8 cellular contexts compared by ENCODE assay signal in the genomic region with DNA sequence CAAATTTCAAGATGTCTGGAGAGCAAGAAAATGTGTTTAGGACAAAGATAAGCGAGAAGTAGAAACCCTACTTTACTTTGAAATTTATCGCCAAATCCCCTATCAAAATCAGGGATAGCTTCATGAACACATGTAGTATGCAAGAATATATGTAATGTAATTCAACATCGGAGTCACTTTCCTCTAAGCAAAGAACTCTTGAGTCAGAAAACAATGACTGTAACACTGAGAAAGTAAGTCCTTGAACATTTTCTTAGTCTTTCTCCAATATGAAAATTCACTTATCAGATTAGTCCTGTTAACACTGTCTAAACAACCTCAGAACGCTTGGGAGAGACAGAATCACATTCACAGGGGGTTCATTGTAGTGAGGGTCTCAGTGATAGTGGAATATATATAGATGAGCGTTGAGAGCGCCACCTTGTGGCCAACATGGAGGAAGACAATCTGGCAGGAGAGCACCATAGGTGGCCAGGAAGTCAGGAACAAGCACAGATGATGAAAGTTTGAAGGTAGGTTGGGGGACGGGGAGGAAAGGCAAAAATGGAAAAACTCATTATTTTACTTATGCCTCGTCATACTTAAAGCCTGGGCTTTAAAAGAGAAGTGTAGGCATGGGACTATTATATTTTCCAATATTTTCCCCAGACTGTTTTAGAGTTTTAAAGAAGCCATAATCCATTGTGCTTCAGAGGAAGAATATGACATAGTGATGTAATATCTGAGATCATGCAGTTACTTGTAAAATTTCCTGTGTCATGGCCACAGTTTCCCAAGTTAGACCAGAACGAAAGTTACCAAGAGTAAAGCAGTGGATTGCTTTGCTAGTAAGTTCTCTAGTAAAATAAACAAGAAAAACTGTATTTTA.
DNase-seq lines count a peak whose midpoint lies in the region; ATAC-seq, FAIRE-seq and TF ChIP-seq lines count a peak whose summit lies in the region.
"Had no signal": no experiment of that assay in that cellular context is flagged by ENCODE, and none has a peak within 500 bp of the region (broad histone marks: within the 10 kb centered on the region; RNA-seq: fewer than 3 reads in every experiment).

No MANE protein-coding gene starts in this region.

- CTCF ChIA-PET in PC-9 (lab: Charles Lee) = interaction anchor here (0.6 to 1.2 kb wide), 2 partner anchors 175 to 721 kb away, joined by 3 read pairs; no protein-coding TSS in a partner anchor
- CTCF ChIA-PET in GM12878 (lab: Yijun Ruan, JAX) = interaction anchor here (1.2 to 1.3 kb wide), 2 partner anchors 32 to 721 kb away, joined by 4 to 5 read pairs; no protein-coding TSS in a partner anchor

- TF ChIP-seq EP300 in Ishikawa (IDR thresholded peaks at IDR 0.05; ENCODE audit: borderline replicate concordance) (no peak), GM12878 (IDR thresholded peaks at IDR 0.05; ENCODE audit: borderline replicate concordance in 1 of 2, control insufficient read depth in 1 of 2, low read depth in 2 of 2, low read length in 2 of 2) (no peak)

- H3K4me2 ChIP-seq in PC-9 = peak overlapping the region; percentile 29; the same call in 1 of the 2 replicates
- H3K4me2 ChIP-seq in GM12878 (ENCODE audit: control insufficient read depth, insufficient read depth) = no peak overlapping the region

- H3K9me3 ChIP-seq in PC-9 (ENCODE audit: insufficient read depth, low read depth) = no peaks in the 10 kb centered on the region
- H3K9me3 ChIP-seq in GM12878 (replicated peaks; ENCODE audit: control insufficient read depth, insufficient read depth, low read length) = no peaks in the 10 kb centered on the region

- BruUV-seq in PC-9 (replicated peaks; lab: Mats Ljungman, UMichigan) (no TSS peak), GM12878 (replicated peaks; lab: Mats Ljungman, UMichigan) (no TSS peak)

- intact Hi-C loops in PC-9 (cut with micrococcal nuclease; ENCODE audit: unreplicated experiment) = loop anchor here (2.0 to 5.0 kb wide), 3 partner anchors 212 to 746 kb away; no protein-coding TSS in a partner anchor
- intact Hi-C loops in GM12878 (cut with micrococcal nuclease; ENCODE audit: unreplicated experiment) = loop anchor here (5.0 kb wide), 1 partner anchor 722 kb away; no protein-coding TSS in a partner anchor

- DNase-seq in PC-9 = peak in 1 of 2 experiments; percentile 29
- no peak for DNase-seq in GM12878 (ENCODE audit: low read depth, low spot score)
- DNase-seq in iPS-NIHi7 (ENCODE audit: extremely low spot score) = peak; percentile 84
- peak; percentile 14 to 37 for DNase-seq in stimulated activated CD4-positive, alpha-beta T cell treated with anti-CD3 and anti-CD28 coated beads, Interleukin-2, amount 100 ng/mL, for 48 hours

- H3K27me3 ChIP-seq in PC-9 (ENCODE audit: insufficient read depth, low read depth) (no peaks in the 10 kb centered on the region), GM12878 (replicated peaks in 1 of 2; ENCODE audit: control insufficient read depth in 2 of 2, insufficient read depth in 2 of 2, low read length in 1 of 2) (no peaks in the 10 kb centered on the region)

- TF ChIP-seq POLR2A in GM12878 (IDR thresholded peaks at IDR 0.05; ENCODE audit: low read depth, low read length) = no peak

- in situ Hi-C loops in GM12878 (cut with MboI) = loop anchor here (25.0 kb wide), 1 partner anchor 732 kb away; no protein-coding TSS in a partner anchor

- POLR2A ChIA-PET in PC-9 (lab: Charles Lee; ENCODE audit: unreplicated experiment) (no interaction called here), GM12878 (lab: Charles Lee) (no interaction called here)

- TF ChIP-seq RAD21 in Ishikawa (IDR thresholded peaks at IDR 0.05; ENCODE audit: low read depth) (peak; percentile 75), GM12878 (IDR thresholded peaks at IDR 0.05; ENCODE audit: insufficient read depth, low read depth, low read length) (peak; percentile 58)

- no peaks in the 10 kb centered on the region for H3F3A ChIP-seq in PC-9 (ENCODE audit: insufficient read depth, low read depth)

- H3K4me3 ChIP-seq in PC-9 (peak overlapping the region; percentile 11; the same call in 1 of the 2 replicates), GM12878 (no peak overlapping the region)

- H2AFZ ChIP-seq in PC-9 (peak overlapping the region; percentile 72), GM12878 (ENCODE audit: control insufficient read depth, low read depth, low read length) (no peak overlapping the region)

- TF ChIP-seq CTCF in GM12872 (IDR thresholded peaks at IDR 0.05; ENCODE audit: insufficient read depth, low read depth, low read length) = peak; percentile 76
- TF ChIP-seq CTCF in PC-9 (conservative IDR thresholded peaks at IDR 0.05) = peak; percentile 99
- peak; percentile 76 to 81 (median 76) for TF ChIP-seq CTCF in GM12878 (IDR thresholded peaks at IDR 0.05 in 2 of 3, conservative IDR thresholded peaks at IDR 0.05 in 1 of 3; ENCODE audit: control insufficient read depth in 2 of 3, extremely low read depth in 1 of 3, insufficient read depth in 1 of 3, low read depth in 3 of 3, low read length in 3 of 3)

- ATAC-seq in GM21786 (IDR thresholded peaks at IDR 0.05; ENCODE audit: unreplicated experiment) (peak; percentile 99), GM12878 (peak; percentile 95)

- H3K36me3 ChIP-seq in PC-9 (ENCODE audit: low read depth) (no peaks in the 10 kb centered on the region), GM12878 (ENCODE audit: control insufficient read depth in 2 of 2, insufficient read depth in 2 of 2, low read length in 1 of 2) (no peaks in the 10 kb centered on the region)

- H3K79me2 ChIP-seq in PC-9 (ENCODE audit: low read depth) = no peaks in the 10 kb centered on the region
- H3K79me2 ChIP-seq in GM12878 (ENCODE audit: control insufficient read depth, insufficient read depth, low read length) = no peaks in the 10 kb centered on the region

- RAD21 ChIA-PET in GM12878 (lab: Charles Lee; ENCODE audit: unreplicated experiment) = no interaction called here

- no peak overlapping the region for H3K9ac ChIP-seq in GM12878 (ENCODE audit: control insufficient read depth, insufficient read depth, low read length)

- 20% methylated on average over 9 of the region's 9 CpGs for WGBS in GM12878 (ENCODE audit: insufficient coverage, insufficient replicate concordance, low lambda C conversion rate, missing lambda C conversion rate)

- H4K20me1 ChIP-seq in PC-9 (ENCODE audit: insufficient read depth) (no peaks in the 10 kb centered on the region), GM12878 (ENCODE audit: control insufficient read depth, insufficient read depth) (no peaks in the 10 kb centered on the region)

- H3K9me2 ChIP-seq in PC-9 (ENCODE audit: insufficient read depth) = no peaks in the 10 kb centered on the region

- peak; percentile 86 for FAIRE-seq in GM12878 (lab: Jason Lieb, UNC)
- FAIRE-seq: endometrium had no signal

- SMC1A ChIA-PET in GM12878 (lab: Charles Lee; ENCODE audit: uncharacterized antibody, unreplicated experiment) = no interaction called here

- no peak overlapping the region for H3K27ac ChIP-seq in PC-9
- no peak overlapping the region for H3K27ac ChIP-seq in GM12878 (ENCODE audit: control insufficient read depth, insufficient read depth)

- peaks cover 7% of the 10 kb centered on the region for H3K4me1 ChIP-seq in PC-9 (replicated peaks; ENCODE audit: insufficient read depth)
- H3K4me1 ChIP-seq in GM12878 (ENCODE audit: control insufficient read depth, insufficient read depth, low read length) = no peaks in the 10 kb centered on the region

TF ChIP-seq in Ishikawa, 13 proteins besides CTCF, POLR2A, EP300 and RAD21:
- TF ChIP-seq CREB1 (IDR thresholded peaks at IDR 0.05; ENCODE audit: low read depth) (no peak), ZBTB7A (IDR thresholded peaks at IDR 0.05; ENCODE audit: low read depth) (peak; percentile 65; the same call in 1 of the 2 replicates)
TF ChIP-seq in Ishikawa: peak in this region for 1.

TF ChIP-seq in GM12878, 131 proteins besides CTCF, POLR2A, EP300 and RAD21:
- peak; percentile 62 for TF ChIP-seq SMC3 (IDR thresholded peaks at IDR 0.05; ENCODE audit: borderline replicate concordance, low read length)
- TF ChIP-seq STAT1 (conservative IDR thresholded peaks at IDR 0.05) = no peak
